ENCODE assay signal across 8 cellular contexts in the genomic region with DNA sequence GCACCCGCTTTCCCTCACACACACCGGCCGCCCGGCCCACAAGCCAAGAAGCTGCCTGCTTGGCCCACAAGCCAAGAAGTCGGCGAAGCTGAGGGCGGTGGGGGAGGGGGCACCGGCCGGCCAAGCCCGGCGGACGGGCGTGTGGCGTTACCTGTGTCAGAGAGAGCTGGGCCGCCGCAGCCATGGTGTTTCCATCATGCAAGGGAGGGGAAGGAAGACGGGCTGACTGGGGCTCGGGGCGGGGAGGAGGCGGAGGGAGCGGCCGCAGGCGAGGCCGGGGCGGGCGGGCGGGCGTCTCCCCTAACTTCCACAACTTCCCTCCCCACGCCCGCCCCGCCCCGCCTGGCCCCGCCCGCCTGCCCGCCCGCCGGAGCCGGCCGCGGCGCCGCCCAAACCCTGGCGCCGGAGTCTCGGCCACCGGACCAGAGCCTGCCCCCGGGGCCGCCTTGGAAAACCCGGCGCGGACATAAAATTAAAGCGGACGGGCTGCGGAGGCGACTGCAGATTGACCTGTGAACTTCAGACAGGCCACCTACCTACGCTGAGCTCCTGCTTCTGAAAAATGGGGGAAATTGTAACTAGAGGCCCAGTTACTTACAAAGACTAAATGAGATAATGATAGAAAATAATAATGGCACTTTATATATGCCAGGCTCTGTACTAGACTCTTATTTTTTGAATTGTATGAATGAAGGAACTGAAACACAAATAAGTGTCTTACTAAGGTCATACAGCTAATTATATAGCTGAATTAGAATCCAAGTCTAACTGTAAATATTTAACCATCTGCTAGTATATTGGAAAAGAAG. TPM values are rescaled to one million over a fixed set of nuclear protein-coding genes. Genes with fewer than 3 reads are reported as not detected.
DNase-seq lines count a peak whose midpoint lies in the region; ATAC-seq and TF ChIP-seq lines count a peak whose summit lies in the region.

A gene (minus strand): TSS at position 219 of the 809 bp plus-strand sequence. CDS start 35 bp downstream, at position 184.

- H3K27me3 Mint-ChIP-seq in activated CD8-positive, alpha-beta T cell treated with anti-CD3 and anti-CD28 coated beads, Interleukin-2, amount 10 ng/mL, durations not matched to agents 7 days and 5 days (ENCODE audit: low read depth), result no peaks in the 10 kb centered on the region

- no peak for TF ChIP-seq CTCF in BE2C (IDR thresholded peaks at IDR 0.05; ENCODE audit: low read depth, low read length)
- no peak for TF ChIP-seq CTCF in lower leg skin (IDR thresholded peaks at IDR 0.05)

- peak within 1 kb of the TSS; percentile 85 for H3K4me3 ChIP-seq in BE2C (ENCODE audit: low read depth, low read length)
- H3K4me3 ChIP-seq in lower leg skin (ENCODE audit: low read depth, poor library complexity, severe bottlenecking), result peak within 1 kb of the TSS; percentile 89

- peak within 1 kb of the TSS; percentile 80 for H3K27ac Mint-ChIP-seq in activated CD8-positive, alpha-beta T cell treated with anti-CD3 and anti-CD28 coated beads, Interleukin-2, amount 10 ng/mL, durations not matched to agents 7 days and 5 days

- H3K9me3 ChIP-seq in BE2C, result no peaks in the 10 kb centered on the region

- CTCF ChIA-PET in activated CD8-positive, alpha-beta T cell treated with anti-CD3 and anti-CD28 coated beads, Interleukin-2, amount 10 ng/mL, durations not matched to agents 7 days and 5 days (lab: Charles Lee), result interaction anchor here (0.8 to 3.6 kb wide), 3 partner anchors 16 to 250 kb away, joined by 3 to 20 read pairs (median 5); no protein-coding TSS in a partner anchor

- H3K4me1 ChIP-seq in BE2C, result no peaks in the 10 kb centered on the region

- H3K27me3 ChIP-seq in BE2C, result no peaks in the 10 kb centered on the region

- TF ChIP-seq POLR2A in GM19193 (IDR thresholded peaks at IDR 0.05; ENCODE audit: extremely low read depth, insufficient read depth, insufficient read length) (peak; percentile 78), lower leg skin (IDR thresholded peaks at IDR 0.05) (no peak)

- DNase-seq in BE2C, result peak; percentile 84
- DNase-seq in NCI-H82 (lab: John Stamatoyannopoulos, UW), result peak; percentile 88
- DNase-seq in activated CD8-positive, alpha-beta T cell treated with anti-CD3 and anti-CD28 coated beads, Interleukin-2, amount 10 ng/mL, durations not matched to agents 7 days and 5 days, result peak; percentile 91
- peak; percentile 94 for DNase-seq in ecto neural progenitor cell (ENCODE audit: low spot score)
- DNase-seq in lower leg skin (ENCODE audit: low spot score in 2 of 2), result peak; percentile 86 to 96
- peak; percentile 79 to 92 for DNase-seq in stimulated activated CD4-positive, alpha-beta T cell treated with anti-CD3 and anti-CD28 coated beads, Interleukin-4, amount 100 ng/mL, for 4 hours

- intact Hi-C loops in lower leg skin (cut with DNase I; ENCODE audit: low total_unique reads), result no loop called here

- peak within 1 kb of the TSS; percentile 80 for H3K4me3 Mint-ChIP-seq in activated CD8-positive, alpha-beta T cell treated with anti-CD3 and anti-CD28 coated beads, Interleukin-2, amount 10 ng/mL, durations not matched to agents 7 days and 5 days

- 1 to 2% methylated on average over 36 to 40 of the region's 56 CpGs for WGBS in lower leg skin, 2 donors

- peaks cover 3% of the 10 kb centered on the region for H3K36me3 Mint-ChIP-seq in activated CD8-positive, alpha-beta T cell treated with anti-CD3 and anti-CD28 coated beads, Interleukin-2, amount 10 ng/mL, durations not matched to agents 7 days and 5 days (ENCODE audit: low read depth)

- no peaks in the 10 kb centered on the region for H3K9me3 Mint-ChIP-seq in activated CD8-positive, alpha-beta T cell treated with anti-CD3 and anti-CD28 coated beads, Interleukin-2, amount 10 ng/mL, durations not matched to agents 7 days and 5 days (ENCODE audit: insufficient read depth)

- no peaks in the 10 kb centered on the region for H3K36me3 ChIP-seq in BE2C

- ATAC-seq in HG03432 (IDR thresholded peaks at IDR 0.05; ENCODE audit: unreplicated experiment), result peak; percentile 68
- ATAC-seq in activated CD8-positive, alpha-beta T cell treated with anti-CD3 and anti-CD28 coated beads, Interleukin-2, amount 10 ng/mL, durations not matched to agents 7 days and 5 days, result peak; percentile 88

- H3K4me1 Mint-ChIP-seq in activated CD8-positive, alpha-beta T cell treated with anti-CD3 and anti-CD28 coated beads, Interleukin-2, amount 10 ng/mL, durations not matched to agents 7 days and 5 days (ENCODE audit: low read depth), result peaks cover 54% of the 10 kb centered on the region

- POLR2A ChIA-PET in activated CD8-positive, alpha-beta T cell treated with anti-CD3 and anti-CD28 coated beads, Interleukin-2, amount 10 ng/mL, durations not matched to agents 7 days and 5 days (lab: Charles Lee), result interaction anchor here (0.8 to 1.7 kb wide), 9 partner anchors 17 to 549 kb away, joined by 3 to 5 read pairs (median 4); a partner anchor contains a TSS

RNA-seq across cellular contexts. Expression of the gene that starts here (rescaled TPM):
- polyA plus RNA-seq in BE2C (2012; ENCODE audit: insufficient read depth, insufficient read length, low read depth), result 10.8 TPM
- total RNA-seq in activated CD8-positive, alpha-beta T cell treated with anti-CD3 and anti-CD28 coated beads, Interleukin-2, amount 10 ng/mL, durations not matched to agents 7 days and 5 days, result 10 to 100 TPM; 57.2 to 58.4 TPM
- total RNA-seq in lower leg skin, result 10 to 100 TPM; 56.9 to 80.5 (median 64.3) TPM

Comparison
In these comparisons a context has a peak if more than half of its experiments do, and no peak if none do; other contexts are left out.
1. Peak in every context shown above with its lines: DNase-seq, ATAC-seq and H3K4me3 ChIP-seq.